Comparison of ENCODE assay signal across 1 cellular context in the genomic region with DNA sequence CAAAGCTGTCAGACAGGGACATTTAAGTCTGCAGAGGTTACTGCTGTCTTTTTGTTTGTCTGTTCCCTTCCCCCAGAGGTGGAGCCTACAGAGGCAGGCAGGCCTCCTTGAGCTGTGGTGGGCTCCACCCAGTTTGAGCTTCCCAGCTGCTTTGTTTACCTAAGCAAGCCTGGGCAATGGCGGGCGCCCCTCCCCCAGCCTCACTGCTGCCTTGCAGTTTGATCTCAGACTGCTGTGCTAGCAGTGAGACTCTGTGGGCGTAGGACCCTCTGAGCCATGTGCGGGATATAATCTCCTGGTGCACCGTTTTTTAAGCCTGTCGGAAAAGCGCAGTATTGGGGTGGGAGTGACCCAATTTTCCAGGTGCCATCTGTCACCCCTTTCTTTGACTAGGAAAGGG. TPM values are rescaled to one million over a fixed set of nuclear protein-coding genes. Genes with fewer than 3 reads are reported as not detected.
"Had no signal": no experiment of that assay in that cellular context is flagged by ENCODE, and none has a peak within 500 bp of the region (broad histone marks: within the 10 kb centered on the region; RNA-seq: fewer than 3 reads in every experiment).

No MANE protein-coding gene starts in this region.

RNA-seq across cellular contexts. Expression of a gene that starts 45.8 kb away (rescaled TPM):
- total RNA-seq: G401 had no signal
